ENCODE assay signal across 8 cellular contexts in genomic region chr20:63102720-63103375, GRCh38.
A peak's percentile ranks its signal among the peaks of the same experiment; 100 is the strongest.
DNase-seq lines count a peak whose midpoint lies in the region; ATAC-seq and TF ChIP-seq lines count a peak whose summit lies in the region.

No MANE protein-coding gene starts in this region.

- POLR2A ChIA-PET in CD8-positive, alpha-beta T cell (lab: Charles Lee) = interaction anchor here (0.5 to 1.8 kb wide), 4 partner anchors 70 to 308 kb away, joined by 3 to 5 read pairs (median 3); partner anchors contain the start of gene TCFL5

- no peak for TF ChIP-seq CTCF in CD8-positive, alpha-beta T cell (IDR thresholded peaks at IDR 0.05)
- no peak for TF ChIP-seq CTCF in Loucy (conservative IDR thresholded peaks at IDR 0.05; ENCODE audit: low read length)
- no peak for TF ChIP-seq CTCF in glutamatergic neuron (IDR thresholded peaks at IDR 0.05; ENCODE audit: partially characterized antibody, unreplicated experiment)
- TF ChIP-seq CTCF in transverse colon (IDR thresholded peaks at IDR 0.05) = no peak

- peak overlapping the region; percentile 98 for H3K4me3 ChIP-seq in CD8-positive, alpha-beta T cell (ENCODE audit: low read depth, low read length)
- H3K4me3 ChIP-seq in Loucy (ENCODE audit: low read length, poor library complexity, severe bottlenecking) (peak overlapping the region; percentile 81), transverse colon (peak overlapping the region; percentile 27 to 82 (median 60))

- H3K4me1 Mint-ChIP-seq in CD8-positive, alpha-beta T cell (ENCODE audit: low read depth) = peaks cover 11% of the 10 kb centered on the region
- peaks cover 2% of the 10 kb centered on the region for H3K4me1 Mint-ChIP-seq in activated T-cell treated with anti-CD3 and anti-CD28 coated beads, Interleukin-2, amount 50 U/mL, for 4 hours (ENCODE audit: low read depth)
- no peaks in the 10 kb centered on the region for H3K4me1 Mint-ChIP-seq in glutamatergic neuron (ENCODE audit: low read depth, unreplicated experiment)

- ATAC-seq in CD8-positive, alpha-beta T cell = peak; percentile 51
- ATAC-seq in activated T-cell treated with anti-CD3 and anti-CD28 coated beads, Interleukin-2, amount 50 U/mL, for 4 hours = peak; percentile 50 to 55
- ATAC-seq in GM18517 (IDR thresholded peaks at IDR 0.05; ENCODE audit: unreplicated experiment) (no peak), GM19395 (IDR thresholded peaks at IDR 0.05; ENCODE audit: unreplicated experiment) (no peak)

- TF ChIP-seq POLR2A in transverse colon (IDR thresholded peaks at IDR 0.05) = no peak

- H3K9me3 ChIP-seq in CD8-positive, alpha-beta T cell (ENCODE audit: low read length) = no peaks in the 10 kb centered on the region
- H3K9me3 ChIP-seq in Loucy (ENCODE audit: insufficient read depth, low read depth, low read length) = no peaks in the 10 kb centered on the region; the same call in 1 of the 2 replicates
- H3K9me3 ChIP-seq in transverse colon = no peaks in the 10 kb centered on the region

- peak overlapping the region; percentile 80 for H3K4me2 ChIP-seq in Loucy (ENCODE audit: low read depth, low read length, poor library complexity, severe bottlenecking)

- in situ Hi-C loops in transverse colon (cut with MboI; ENCODE audit: low pct_ligation_motif_present in 1 of 4, low pct_unique_long_range_greater_than_20kb in 1 of 4, low sequenced_read_pairs in 3 of 4) = no loop called here

- WGBS in transverse colon (ENCODE audit: low coverage in 1 of 2), 2 donors = 0 to 5% methylated on average over 1 to 15 of the region's 56 CpGs

- H3K27me3 Mint-ChIP-seq in CD8-positive, alpha-beta T cell (ENCODE audit: low read depth) = no peaks in the 10 kb centered on the region
- no peaks in the 10 kb centered on the region for H3K27me3 Mint-ChIP-seq in activated T-cell treated with anti-CD3 and anti-CD28 coated beads, Interleukin-2, amount 50 U/mL, for 4 hours (ENCODE audit: low read depth)
- peaks cover 9% of the 10 kb centered on the region for H3K27me3 Mint-ChIP-seq in glutamatergic neuron (ENCODE audit: unreplicated experiment)

- peaks cover 3% of the 10 kb centered on the region for H3K36me3 Mint-ChIP-seq in CD8-positive, alpha-beta T cell
- H3K36me3 Mint-ChIP-seq in activated T-cell treated with anti-CD3 and anti-CD28 coated beads, Interleukin-2, amount 50 U/mL, for 4 hours (ENCODE audit: insufficient read depth) = no peaks in the 10 kb centered on the region
- H3K36me3 Mint-ChIP-seq in glutamatergic neuron (ENCODE audit: unreplicated experiment) = no peaks in the 10 kb centered on the region

- H3K4me1 ChIP-seq in CD8-positive, alpha-beta T cell (ENCODE audit: insufficient read depth, low read length) = no peaks in the 10 kb centered on the region
- H3K4me1 ChIP-seq in Loucy (ENCODE audit: insufficient read depth, low read length, poor library complexity, severe bottlenecking) (peaks cover 4% of the 10 kb centered on the region), transverse colon (peaks cover 0 to 18% (median 6%) of the 10 kb centered on the region in 4 donors)

- H3K27ac ChIP-seq in CD8-positive, alpha-beta T cell (ENCODE audit: low read depth, low read length) = peak overlapping the region; percentile 98
- H3K27ac ChIP-seq in transverse colon = peak overlapping the region; percentile 63 to 85 (median 76)

- peak; percentile 40 to 79 (median 64) for DNase-seq in CD8-positive, alpha-beta T cell
- DNase-seq in activated T-cell treated with anti-CD3 and anti-CD28 coated beads, Interleukin-2, amount 50 U/mL, for 4 hours = peak; percentile 65
- DNase-seq in glutamatergic neuron (peak; percentile 37), posterior vena cava (ENCODE audit: low spot score) (peak; percentile 83), transverse colon (peak; percentile 44)

- H3K79me2 ChIP-seq in Loucy (ENCODE audit: insufficient read depth, low read length) = no peaks in the 10 kb centered on the region

- intact Hi-C loops in CD8-positive, alpha-beta T cell (cut with DNase I, micrococcal nuclease) = loop anchor here (2.0 to 10.0 kb wide), 4 partner anchors 148 to 921 kb away; partner anchors contain the start of genes GID8 (in 1 of the 2), MTG2 (in 1 of the 2) and SLC17A9 (in 1 of the 2)
- intact Hi-C loops in posterior vena cava (cut with DNase I) (no loop called here), transverse colon (cut with DNase I; ENCODE audit: low total_unique reads) (no loop called here)

- no peaks in the 10 kb centered on the region for H4K20me1 ChIP-seq in Loucy (ENCODE audit: insufficient read depth, low read length, poor library complexity, severe bottlenecking)

- H3F3A ChIP-seq in Loucy (ENCODE audit: low read depth) = no peaks in the 10 kb centered on the region

- no peaks in the 10 kb centered on the region for H3K27me3 ChIP-seq in CD8-positive, alpha-beta T cell (ENCODE audit: insufficient read depth, low read length)
- H3K27me3 ChIP-seq in Loucy (ENCODE audit: insufficient read depth, low read length, poor library complexity, severe bottlenecking) (no peaks in the 10 kb centered on the region), transverse colon (peaks cover 25% of the 10 kb centered on the region)

- no peak for TF ChIP-seq EP300 in transverse colon (IDR thresholded peaks at IDR 0.05; ENCODE audit: low read depth)

- no peaks in the 10 kb centered on the region for H3K9me3 Mint-ChIP-seq in CD8-positive, alpha-beta T cell
- no peaks in the 10 kb centered on the region for H3K9me3 Mint-ChIP-seq in activated T-cell treated with anti-CD3 and anti-CD28 coated beads, Interleukin-2, amount 50 U/mL, for 4 hours
- no peaks in the 10 kb centered on the region for H3K9me3 Mint-ChIP-seq in glutamatergic neuron (ENCODE audit: unreplicated experiment)

- no peaks in the 10 kb centered on the region for H3K36me3 ChIP-seq in CD8-positive, alpha-beta T cell (ENCODE audit: insufficient read depth, low read length)
- H3K36me3 ChIP-seq in Loucy (ENCODE audit: insufficient read depth, low read length) (no peaks in the 10 kb centered on the region), transverse colon (no peaks in the 10 kb centered on the region)

- CTCF ChIA-PET in CD8-positive, alpha-beta T cell (lab: Charles Lee) = no interaction called here

- peak overlapping the region; percentile 94 for H2AFZ ChIP-seq in Loucy (ENCODE audit: low read length)

- H3K9ac ChIP-seq in Loucy (ENCODE audit: low read depth, low read length, poor library complexity, severe bottlenecking) = peak overlapping the region; percentile 80

- H3K4me3 Mint-ChIP-seq in CD8-positive, alpha-beta T cell = peak overlapping the region; percentile 84
- peak overlapping the region; percentile 83 for H3K4me3 Mint-ChIP-seq in activated T-cell treated with anti-CD3 and anti-CD28 coated beads, Interleukin-2, amount 50 U/mL, for 4 hours
- no peak overlapping the region for H3K4me3 Mint-ChIP-seq in glutamatergic neuron (ENCODE audit: unreplicated experiment)

- H3K9me2 ChIP-seq in Loucy (replicated peaks; ENCODE audit: low read depth, low read length) = no peaks in the 10 kb centered on the region

- peak overlapping the region; percentile 92 for H3K27ac Mint-ChIP-seq in CD8-positive, alpha-beta T cell
- no peak overlapping the region for H3K27ac Mint-ChIP-seq in glutamatergic neuron (ENCODE audit: unreplicated experiment)

Comparison
In these comparisons a context has a peak if more than half of its experiments do, and no peak if none do; other contexts are left out.
1. ATAC-seq: peak in CD8-positive, alpha-beta T cell (single experiment) and activated T-cell treated with anti-CD3 and anti-CD28 coated beads, Interleukin-2, amount 50 U/mL, for 4 hours (2 of 2); none in GM18517 (single experiment) and GM19395 (single experiment).
2. intact Hi-C loops: an anchor here in CD8-positive, alpha-beta T cell (2.0 to 10.0 kb wide); none called in posterior vena cava and transverse colon.
3. Peak in every context shown above with its lines, with median percentiles within 50 percentile points of each other: DNase-seq and H3K4me3 ChIP-seq.